Comparison of ENCODE assay signal across 8 cellular contexts in the genomic region with DNA sequence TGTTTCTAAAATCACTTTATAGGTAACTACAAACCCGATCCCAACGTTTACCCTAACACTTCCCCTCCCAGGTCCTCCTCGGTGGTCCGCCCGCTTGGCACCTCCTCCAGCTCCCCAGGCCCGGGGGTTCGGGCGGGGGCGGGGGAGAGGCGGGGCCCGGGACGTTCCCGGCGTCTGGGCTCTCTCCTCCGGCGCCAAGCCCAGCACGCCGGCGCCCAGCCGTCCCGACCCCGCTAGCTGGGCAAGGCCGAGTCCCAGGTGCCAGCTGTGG. TPM values are rescaled to one million over a fixed set of nuclear protein-coding genes. Genes with fewer than 3 reads are reported as not detected.
A peak's percentile ranks its signal among the peaks of the same experiment; 100 is the strongest.
DNase-seq lines count a peak whose midpoint lies in the region; ATAC-seq, FAIRE-seq and TF ChIP-seq lines count a peak whose summit lies in the region.

No MANE protein-coding gene starts in this region.

- no peak for TF ChIP-seq CTCF in A549 (IDR thresholded peaks at IDR 0.05)
- no peak for TF ChIP-seq CTCF in VCaP (conservative IDR thresholded peaks at IDR 0.05)
- TF ChIP-seq CTCF in hepatocyte (IDR thresholded peaks at IDR 0.05; ENCODE audit: poor library complexity): no peak

- TF ChIP-seq EP300 in A549 (IDR thresholded peaks at IDR 0.05): no peak

- H3K9me3 ChIP-seq in A549: no peaks in the 10 kb centered on the region
- no peaks in the 10 kb centered on the region for H3K9me3 ChIP-seq in hepatocyte (ENCODE audit: low read depth)

- H3K4me1 Mint-ChIP-seq in stimulated activated memory B cell treated with anti-CD40 and anti-IgM and Interleukin-4, amounts not matched to agents 10 μg/mL and 1 μg/mL and 100 μg/mL, for 72 hours: peaks cover 43% of the 10 kb centered on the region

- H3K4me2 ChIP-seq in A549 (peak overlapping the region; percentile 86), hepatocyte (peak overlapping the region; percentile 73)

- peaks cover 64% of the 10 kb centered on the region for H3K79me2 ChIP-seq in hepatocyte

- H2AFZ ChIP-seq in hepatocyte: peak overlapping the region; percentile 75

- FAIRE-seq in A549 (lab: Jason Lieb, UNC): no peak

- H3K27ac Mint-ChIP-seq in stimulated activated memory B cell treated with anti-CD40 and anti-IgM and Interleukin-4, amounts not matched to agents 10 μg/mL and 1 μg/mL and 100 μg/mL, for 72 hours: peak overlapping the region; percentile 96

- CTCF ChIA-PET in A549 (lab: Yijun Ruan, JAX): no interaction called here

- H3K36me3 Mint-ChIP-seq in stimulated activated memory B cell treated with anti-CD40 and anti-IgM and Interleukin-4, amounts not matched to agents 10 μg/mL and 1 μg/mL and 100 μg/mL, for 72 hours: peaks cover 16% of the 10 kb centered on the region

- DNase-seq in A549 (ENCODE audit: low read depth in 1 of 2, low spot score in 1 of 2): peak in 1 of 2 experiments; percentile 13
- DNase-seq in hepatocyte (ENCODE audit: low spot score): no peak
- DNase-seq in sciatic nerve (ENCODE audit: low spot score): no peak
- no peak for DNase-seq in midbrain (lab: John Stamatoyannopoulos, UW)

- H3K9me2 ChIP-seq in hepatocyte (replicated peaks; ENCODE audit: insufficient read depth): no peaks in the 10 kb centered on the region

- TF ChIP-seq POLR2A in A549 (IDR thresholded peaks at IDR 0.05; ENCODE audit: low read length): no peak

- H3K4me3 Mint-ChIP-seq in stimulated activated memory B cell treated with anti-CD40 and anti-IgM and Interleukin-4, amounts not matched to agents 10 μg/mL and 1 μg/mL and 100 μg/mL, for 72 hours: peak overlapping the region; percentile 99

- TF ChIP-seq RAD21 in A549 (conservative IDR thresholded peaks at IDR 0.05 in 1 of 2, IDR thresholded peaks at IDR 0.05 in 1 of 2): no peak

- intact Hi-C loops in sciatic nerve (cut with DNase I): no loop called here

- no peaks in the 10 kb centered on the region for H3K27me3 Mint-ChIP-seq in stimulated activated memory B cell treated with anti-CD40 and anti-IgM and Interleukin-4, amounts not matched to agents 10 μg/mL and 1 μg/mL and 100 μg/mL, for 72 hours

- WGBS in A549 (ENCODE audit: missing lambda C conversion rate): 2% methylated on average over 5 of the region's 23 CpGs
- 0% methylated on average over 7 of the region's 23 CpGs for WGBS in hepatocyte (ENCODE audit: low lambda C conversion rate, missing lambda C conversion rate)

- no peaks in the 10 kb centered on the region for H3K9me3 Mint-ChIP-seq in stimulated activated memory B cell treated with anti-CD40 and anti-IgM and Interleukin-4, amounts not matched to agents 10 μg/mL and 1 μg/mL and 100 μg/mL, for 72 hours

- no peaks in the 10 kb centered on the region for H3K27me3 ChIP-seq in hepatocyte

- no peaks in the 10 kb centered on the region for H3K36me3 ChIP-seq in hepatocyte (replicated peaks; ENCODE audit: insufficient read depth, low read depth)

- ATAC-seq in A549 (peak; percentile 61 to 65), GM19455 (IDR thresholded peaks at IDR 0.05; ENCODE audit: unreplicated experiment) (peak; percentile 23), sciatic nerve (no peak), HG03196 (IDR thresholded peaks at IDR 0.05; ENCODE audit: unreplicated experiment) (no peak)
- ATAC-seq in stimulated activated memory B cell treated with anti-CD40 and anti-IgM and Interleukin-4, amounts not matched to agents 10 μg/mL and 1 μg/mL and 100 μg/mL, for 72 hours: no peak

- H4K20me1 ChIP-seq in hepatocyte (ENCODE audit: insufficient read depth, poor library complexity, severe bottlenecking): peaks cover 25% of the 10 kb centered on the region

- peak overlapping the region; percentile 72 for H3K4me3 ChIP-seq in A549
- peak overlapping the region; percentile 57 for H3K4me3 ChIP-seq in hepatocyte

- H3K4me1 ChIP-seq in A549 (peaks cover 27% of the 10 kb centered on the region), hepatocyte (ENCODE audit: insufficient read depth) (peaks cover 18% of the 10 kb centered on the region)

- H3K27ac ChIP-seq in A549 (peak overlapping the region; percentile 93 to 94), VCaP (peak overlapping the region; percentile 94), hepatocyte (peak overlapping the region; percentile 98)

- POLR2A ChIA-PET in A549 (lab: Yijun Ruan, JAX): interaction anchor here (0.7 to 1.3 kb wide), 5 partner anchors 37 to 831 kb away, joined by 3 to 9 read pairs (median 5); a partner anchor contains a TSS

TF ChIP-seq in A549, 52 proteins besides CTCF, POLR2A, EP300 and RAD21:
- TF ChIP-seq NFE2L2 (conservative IDR thresholded peaks at IDR 0.05; ENCODE audit: low read length) (no peak), TP53 (CRISPR knock-in tag; IDR thresholded peaks at IDR 0.05) (no peak)

RNA-seq across cellular contexts. Expression of a gene that starts 0.5 kb away (rescaled TPM):
- polyA plus RNA-seq in A549 (2011; rRNA removed) (136 and 141 TPM in 2 replicates), A549 (2017; fragmentation: RNase III; extraction: RNeasy Plus Mini Kit Qiagen cat#74134 plus additional on column Dnase treatment) (40.4 to 44.5 TPM (median 43.8 TPM) in 3 replicates), hepatocyte (41.8 and 46.6 TPM in 2 replicates)
- polyA plus RNA-seq in A549 (2012; cell fraction: cytosol; rRNA removed): 31.9 and 36.6 TPM in 2 replicates
- polyA plus RNA-seq in A549 (2012; cell fraction: nucleus; rRNA removed): 13.3 and 16.2 TPM in 2 replicates
- polyA minus RNA-seq in A549 (2011; rRNA and poly(A)+ RNA removed): 78.4 and 81.1 TPM in 2 replicates
- total RNA-seq in hepatocyte (75.9 and 84.0 TPM in 2 replicates), sciatic nerve (69.2 TPM)

RNA-seq across cellular contexts. Expression of a gene that starts 0.8 kb away (rescaled TPM):
- polyA plus RNA-seq in A549 (2011; rRNA removed) (4.4 and 5.4 TPM in 2 replicates), A549 (2017; fragmentation: RNase III; extraction: RNeasy Plus Mini Kit Qiagen cat#74134 plus additional on column Dnase treatment) (3.1 to 3.5 TPM (median 3.2 TPM) in 3 replicates), hepatocyte (6.3 and 6.9 TPM in 2 replicates)
- polyA plus RNA-seq in A549 (2012; cell fraction: cytosol; rRNA removed): 0.70 and 0.97 TPM in 2 replicates
- 0.86 and 1.1 TPM in 2 replicates for polyA plus RNA-seq in A549 (2012; cell fraction: nucleus; rRNA removed)
- 2.9 and 3.9 TPM in 2 replicates for polyA minus RNA-seq in A549 (2011; rRNA and poly(A)+ RNA removed)
- total RNA-seq in hepatocyte (16.2 and 20.5 TPM in 2 replicates), sciatic nerve (24.3 TPM)

Comparison
In these comparisons a context has a peak if more than half of its experiments do, and no peak if none do; other contexts are left out.
1. ATAC-seq: peak in A549 (2 of 2) and GM19455 (single experiment); none in stimulated activated memory B cell treated with anti-CD40 and anti-IgM and Interleukin-4, amounts not matched to agents 10 μg/mL and 1 μg/mL and 100 μg/mL, for 72 hours (single experiment), sciatic nerve (single experiment) and HG03196 (single experiment).
2. Peak in every context shown above with its lines, with median percentiles within 50 percentile points of each other: H3K27ac ChIP-seq.